9 cellular contexts compared by ENCODE assay signal in genomic region chr7:100873599-100874299, GRCh38. TPM values are rescaled to one million over a fixed set of nuclear protein-coding genes. Genes with fewer than 3 reads are reported as not detected.
DNase-seq lines count a peak whose midpoint lies in the region; ATAC-seq and TF ChIP-seq lines count a peak whose summit lies in the region.
"Had no signal": no experiment of that assay in that cellular context is flagged by ENCODE, and none has a peak within 500 bp of the region (broad histone marks: within the 10 kb centered on the region; RNA-seq: fewer than 3 reads in every experiment).

No MANE protein-coding gene starts in this region.

- H4K8ac ChIP-seq in trophoblast cell (ENCODE audit: low read depth, low read length), result peak overlapping the region; percentile 100

- BruUV-seq in Caco-2 (replicated peaks; lab: Mats Ljungman, UMichigan) (no TSS peak), OCI-LY7 (replicated peaks; lab: Mats Ljungman, UMichigan) (no TSS peak)

- peak overlapping the region; percentile 91 for H3K4me2 ChIP-seq in OCI-LY7 (ENCODE audit: low read length)
- H3K4me2 ChIP-seq in trophoblast cell (ENCODE audit: low read length), result no peak overlapping the region

- H3K18ac ChIP-seq in trophoblast cell (ENCODE audit: low read length), result no peak overlapping the region

- no peaks in the 10 kb centered on the region for H3K27me3 ChIP-seq in Caco-2 (replicated peaks; ENCODE audit: control insufficient read depth, insufficient read depth, low read length)
- no peaks in the 10 kb centered on the region for H3K27me3 ChIP-seq in trophoblast cell (ENCODE audit: insufficient read depth, low read length)
- H3K27me3 ChIP-seq in H7 (ENCODE audit: control insufficient read depth, insufficient read depth, low read length), result no peaks in the 10 kb centered on the region

- no peaks in the 10 kb centered on the region for H3K9me3 Mint-ChIP-seq in Caco-2 (ENCODE audit: unreplicated experiment)
- no peaks in the 10 kb centered on the region for H3K9me3 Mint-ChIP-seq in endothelial cell (ENCODE audit: unreplicated experiment)

- H4K20me1 ChIP-seq in OCI-LY7 (ENCODE audit: insufficient read depth, low read length), result peaks cover 9% of the 10 kb centered on the region

- H4K12ac ChIP-seq in trophoblast cell (ENCODE audit: low read depth, low read length), result peak overlapping the region; percentile 99

- H2AK5ac ChIP-seq in trophoblast cell (ENCODE audit: low read length), result peak overlapping the region; percentile 89

- no peak overlapping the region for H2BK5ac ChIP-seq in trophoblast cell (ENCODE audit: low read depth, low read length, poor library complexity)

- H3K9me2 ChIP-seq in OCI-LY7 (ENCODE audit: insufficient read depth, low read length), result no peaks in the 10 kb centered on the region

- H2AFZ ChIP-seq in OCI-LY7 (ENCODE audit: low read length) (peak overlapping the region; percentile 67; the same call in 1 of the 2 replicates), trophoblast cell (ENCODE audit: insufficient read depth, low read length, poor library complexity) (no peak overlapping the region)

- H3K14ac ChIP-seq in trophoblast cell (ENCODE audit: low read length), result no peak overlapping the region

- intact Hi-C loops in Caco-2 (cut with micrococcal nuclease; ENCODE audit: unreplicated experiment) (no loop called here), OCI-LY7 (cut with micrococcal nuclease; ENCODE audit: unreplicated experiment) (no loop called here)

- H3K79me2 ChIP-seq in OCI-LY7 (ENCODE audit: insufficient read depth, low read depth, low read length) (peaks cover 38% of the 10 kb centered on the region), trophoblast cell (ENCODE audit: control insufficient read depth, insufficient read depth, low read length, poor library complexity) (peaks cover 29% of the 10 kb centered on the region)

- TF ChIP-seq CTCF in Caco-2 (IDR thresholded peaks at IDR 0.05; ENCODE audit: insufficient read depth in 1 of 2, low read depth in 1 of 2, low read length in 1 of 2, severe bottlenecking in 1 of 2, unreplicated experiment in 1 of 2) (no peak), OCI-LY7 (conservative IDR thresholded peaks at IDR 0.05; ENCODE audit: low read length) (no peak), endothelial cell (IDR thresholded peaks at IDR 0.05; ENCODE audit: unreplicated experiment) (no peak)

- no peak overlapping the region for H3K9ac ChIP-seq in trophoblast cell (ENCODE audit: low read length)

- H3K36me3 Mint-ChIP-seq in Caco-2 (ENCODE audit: insufficient read depth, unreplicated experiment), result peaks cover 93% of the 10 kb centered on the region
- H3K36me3 Mint-ChIP-seq in endothelial cell (ENCODE audit: low read depth, unreplicated experiment), result peaks cover 36% of the 10 kb centered on the region

- H3K4me1 Mint-ChIP-seq in Caco-2 (ENCODE audit: low read depth, unreplicated experiment) (peaks cover 11% of the 10 kb centered on the region), endothelial cell (ENCODE audit: unreplicated experiment) (peaks cover 39% of the 10 kb centered on the region)

- H4K91ac ChIP-seq in trophoblast cell (ENCODE audit: low read depth, low read length), result peak overlapping the region; percentile 97

- H3K36me3 ChIP-seq in Caco-2 (ENCODE audit: control insufficient read depth, insufficient read depth, low read length) (no peaks in the 10 kb centered on the region; the same call in 1 of the 2 replicates), OCI-LY7 (ENCODE audit: insufficient read depth, low read length) (peaks cover 27% of the 10 kb centered on the region), trophoblast cell (ENCODE audit: control insufficient read depth in 1 of 2, insufficient read depth in 2 of 2, low read length in 2 of 2) (peaks cover 51 to 54% of the 10 kb centered on the region in 2 experiments), H7 (replicated peaks; ENCODE audit: control insufficient read depth, insufficient read depth, low read length) (peaks cover 35% of the 10 kb centered on the region)

- no CpG with 5 or more reads among the region's 10 CpGs for WGBS in trophoblast cell (ENCODE audit: extremely low coverage, insufficient coverage, insufficient read length)

- H3K27me3 Mint-ChIP-seq in Caco-2 (ENCODE audit: insufficient read depth, unreplicated experiment) (no peaks in the 10 kb centered on the region), endothelial cell (ENCODE audit: unreplicated experiment) (peaks cover 25% of the 10 kb centered on the region)

- H3K23ac ChIP-seq in trophoblast cell (ENCODE audit: low read length), result no peak overlapping the region

- H3K79me1 ChIP-seq in trophoblast cell (ENCODE audit: low read length), result peaks cover 12% of the 10 kb centered on the region

- H2BK12ac ChIP-seq in trophoblast cell (ENCODE audit: low read length), result no peak overlapping the region

- no peak overlapping the region for H2BK120ac ChIP-seq in trophoblast cell (ENCODE audit: insufficient read depth, low read length, poor library complexity)

- H3K4ac ChIP-seq in trophoblast cell (ENCODE audit: low read depth, low read length), result no peak overlapping the region

- H3K4me3 Mint-ChIP-seq in Caco-2 (ENCODE audit: unreplicated experiment) (peak overlapping the region; percentile 85), endothelial cell (ENCODE audit: unreplicated experiment) (peak overlapping the region; percentile 98)

- CTCF ChIA-PET in Caco-2 (lab: Charles Lee), result no interaction called here
- CTCF ChIA-PET in OCI-LY7 (lab: Charles Lee; ENCODE audit: unreplicated experiment), result no interaction called here

- POLR2A ChIA-PET in Caco-2 (lab: Charles Lee), result no interaction called here
- POLR2A ChIA-PET in OCI-LY7 (lab: Charles Lee), result interaction anchor here (0.7 kb wide), 1 partner anchor 32 kb away, joined by 3 read pairs; no protein-coding TSS in a partner anchor

- peak overlapping the region; percentile 81 for H3K4me3 ChIP-seq in Caco-2 (ENCODE audit: low read depth, low read length)
- H3K4me3 ChIP-seq in OCI-LY7 (ENCODE audit: low read depth, low read length, poor library complexity, severe bottlenecking), result peak overlapping the region; percentile 78
- H3K4me3 ChIP-seq in trophoblast cell (ENCODE audit: low read depth, low read length), result no peak overlapping the region
- no peak overlapping the region for H3K4me3 ChIP-seq in H7 (ENCODE audit: insufficient read depth, low read depth, low read length)

- H3K27ac ChIP-seq in OCI-LY7 (ENCODE audit: low read depth, low read length, poor library complexity, severe bottlenecking), result peak overlapping the region; percentile 76
- no peak overlapping the region for H3K27ac ChIP-seq in trophoblast cell (ENCODE audit: low read depth, low read length)

- H3K9me3 ChIP-seq in Caco-2, result no peaks in the 10 kb centered on the region
- H3K9me3 ChIP-seq in OCI-LY7 (ENCODE audit: low read length), result no peaks in the 10 kb centered on the region
- no peaks in the 10 kb centered on the region for H3K9me3 ChIP-seq in trophoblast cell (ENCODE audit: insufficient read depth, low read depth, low read length)

- no peak for ATAC-seq in HG03571 (IDR thresholded peaks at IDR 0.05; ENCODE audit: unreplicated experiment)

- H3K27ac Mint-ChIP-seq in Caco-2 (ENCODE audit: unreplicated experiment) (peak overlapping the region; percentile 98), endothelial cell (ENCODE audit: unreplicated experiment) (peak overlapping the region; percentile 96)

- no peak for DNase-seq in Caco-2
- no peak for DNase-seq in OCI-LY7 (ENCODE audit: low spot score)
- no peak for DNase-seq in endothelial cell (ENCODE audit: low spot score)
- DNase-seq in trophoblast cell, result no peak
- no peak for DNase-seq in H7
- DNase-seq in stimulated activated CD4-positive, alpha-beta T cell treated with anti-CD3 and anti-CD28 coated beads, Interleukin-4, amount 100 ng/mL, for 24 hours, result no peak
- DNase-seq in HK-2 (ENCODE audit: unreplicated experiment), result no peak
- DNase-seq: NCI-H1694 had no signal

- H3K4me1 ChIP-seq in Caco-2 (peaks cover 15% of the 10 kb centered on the region; the same call in 1 of the 2 replicates), OCI-LY7 (ENCODE audit: insufficient read depth, low read length, poor library complexity, severe bottlenecking) (peaks cover 34% of the 10 kb centered on the region), trophoblast cell (ENCODE audit: control insufficient read depth in 1 of 2, insufficient read depth in 2 of 2, low read length in 2 of 2) (peaks cover 6 to 10% of the 10 kb centered on the region in 2 experiments)

RNA-seq across cellular contexts. Expression of gene SRRT, which starts 1.2 kb away (rescaled TPM):
- total RNA-seq in Caco-2 (2022) (211 and 243 TPM in 2 replicates), OCI-LY7 (2022) (247 and 264 TPM in 2 replicates), endothelial cell (ENCODE audit: unreplicated experiment) (173 TPM)
- total RNA-seq in OCI-LY7 (2014; rRNA removed; shearing (Covaris generic)), result 154 and 174 TPM in 2 replicates
- 115 and 117 TPM in 2 replicates for polyA plus RNA-seq in trophoblast cell (2013)
- 82.8 and 101 TPM in 2 replicates for total RNA-seq in H7 (2014; rRNA removed; shearing (Covaris generic))

RNA-seq across cellular contexts. Expression of gene TRIP6, which starts 6.6 kb away (rescaled TPM):
- total RNA-seq in Caco-2 (2022) (66.6 and 75.5 TPM in 2 replicates), OCI-LY7 (2022) (1.8 and 3.1 TPM in 2 replicates), endothelial cell (ENCODE audit: unreplicated experiment) (93.8 TPM)
- total RNA-seq in OCI-LY7 (2014; rRNA removed; shearing (Covaris generic)), result 2.2 and 3.3 TPM in 2 replicates
- 75.4 and 76.0 TPM in 2 replicates for polyA plus RNA-seq in trophoblast cell (2013)
- 95.7 and 118 TPM in 2 replicates for total RNA-seq in H7 (2014; rRNA removed; shearing (Covaris generic))

RNA-seq across cellular contexts. Expression of gene UFSP1, which starts 15.8 kb away (rescaled TPM):
- total RNA-seq in Caco-2 (2022) (4.6 and 5.3 TPM in 2 replicates), OCI-LY7 (2022) (3.3 and 3.8 TPM in 2 replicates), endothelial cell (ENCODE audit: unreplicated experiment) (2.4 TPM)
- total RNA-seq in OCI-LY7 (2014; rRNA removed; shearing (Covaris generic)), result 2.8 and 4.9 TPM in 2 replicates
- polyA plus RNA-seq in trophoblast cell (2013), result 1.4 and 1.6 TPM in 2 replicates
- total RNA-seq in H7 (2014; rRNA removed; shearing (Covaris generic)), result 7.7 and 12.2 TPM in 2 replicates

RNA-seq across cellular contexts. Expression of gene SLC12A9, which starts 21.2 kb away (rescaled TPM):
- 59.0 and 60.7 TPM in 2 replicates for total RNA-seq in Caco-2 (2022)
- total RNA-seq in OCI-LY7 (2014; rRNA removed; shearing (Covaris generic)), result 15.7 and 17.0 TPM in 2 replicates
- 21.1 and 25.6 TPM in 2 replicates for total RNA-seq in OCI-LY7 (2022)
- total RNA-seq in endothelial cell (ENCODE audit: unreplicated experiment), result 60.5 TPM
- 18.4 and 20.0 TPM in 2 replicates for polyA plus RNA-seq in trophoblast cell (2013)
- total RNA-seq in H7 (2014; rRNA removed; shearing (Covaris generic)), result 21.9 and 27.9 TPM in 2 replicates

RNA-seq across cellular contexts. Expression of gene ACHE, which starts 21.9 kb away (rescaled TPM):
- total RNA-seq in Caco-2 (2022) (16.5 and 19.0 TPM in 2 replicates), OCI-LY7 (2022) (not detected in 2 replicates), endothelial cell (ENCODE audit: unreplicated experiment) (3.0 TPM)
- total RNA-seq in OCI-LY7 (2014; rRNA removed; shearing (Covaris generic)), result not detected in 2 replicates
- 10.2 and 11.1 TPM in 2 replicates for polyA plus RNA-seq in trophoblast cell (2013)
- 17.3 and 19.2 TPM in 2 replicates for total RNA-seq in H7 (2014; rRNA removed; shearing (Covaris generic))

Comparison
In these comparisons a context has a peak if more than half of its experiments do, and no peak if none do; other contexts are left out.
1. H3K4me3 ChIP-seq: peak in Caco-2 (single experiment) and OCI-LY7 (single experiment); none in trophoblast cell (single experiment) and H7 (single experiment).
2. RNA of gene TRIP6, which starts 6.6 kb away (total RNA-seq): 95.7 to 118 TPM in H7, 93.8 TPM in endothelial cell (single experiment) and 66.6 to 75.5 TPM in Caco-2; 1.8 to 3.3 TPM in OCI-LY7; every median in the first group is over 10 times any median in the second.